Comparison of ENCODE assay signal across 18 cellular contexts in the genomic region with DNA sequence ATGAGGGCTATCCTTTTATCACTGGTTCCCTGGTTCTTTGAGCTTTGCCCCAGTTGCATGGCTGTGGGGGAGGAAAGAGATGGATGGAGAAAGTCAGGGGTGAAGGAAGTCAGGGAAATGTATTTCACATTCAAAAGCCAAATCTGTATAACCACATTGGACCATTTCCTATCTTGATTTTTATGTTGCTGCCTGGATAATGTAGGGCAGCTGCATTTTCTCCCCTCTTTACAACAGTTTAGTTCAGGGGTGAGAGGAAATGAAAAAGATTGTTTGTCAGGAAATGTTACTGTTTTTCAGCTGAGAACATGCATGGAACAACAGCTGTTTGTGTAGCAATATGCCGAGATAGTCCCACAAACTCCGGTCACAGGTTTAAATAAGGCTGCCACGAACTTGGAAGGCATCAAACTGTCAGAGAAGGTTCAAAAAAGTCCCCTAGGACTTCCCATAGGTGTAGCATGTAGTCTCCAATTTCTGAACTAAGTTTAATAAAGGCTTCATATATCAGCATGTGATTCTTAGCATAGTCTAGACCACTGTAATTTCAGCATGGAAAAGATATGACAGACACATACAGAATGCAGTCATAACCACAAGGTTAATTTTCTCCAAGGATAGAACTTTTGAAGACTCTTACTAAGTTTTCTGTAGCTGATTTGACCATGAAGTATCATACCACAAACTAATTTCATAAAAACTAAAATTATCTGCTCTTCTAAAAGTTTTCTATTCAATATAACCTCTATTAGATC.
A peak's percentile ranks its signal among the peaks of the same experiment; 100 is the strongest.
DNase-seq lines count a peak whose midpoint lies in the region; ATAC-seq, FAIRE-seq and TF ChIP-seq lines count a peak whose summit lies in the region.
"Had no signal": no experiment of that assay in that cellular context is flagged by ENCODE, and none has a peak within 500 bp of the region (broad histone marks: within the 10 kb centered on the region; RNA-seq: fewer than 3 reads in every experiment).

No MANE protein-coding gene starts in this region.

- 0 out of 2 replicates have a peak overlapping the region, but pooled peaks have one; percentile 2 for H2AFZ ChIP-seq in Loucy (ENCODE audit: low read length)
- H2AFZ ChIP-seq: parathyroid adenoma had no signal

- no peaks in the 10 kb centered on the region for H3K9me3 ChIP-seq in Loucy (ENCODE audit: insufficient read depth, low read depth, low read length)
- H3K9me3 ChIP-seq: breast epithelium, upper lobe of right lung had no signal

- peaks cover 9% of the 10 kb centered on the region for H3K4me1 ChIP-seq in Loucy (ENCODE audit: insufficient read depth, low read length, poor library complexity, severe bottlenecking)
- H3K4me1 ChIP-seq: breast epithelium, parathyroid adenoma had no signal

- no peaks in the 10 kb centered on the region for H3K4me1 Mint-ChIP-seq in activated T-cell treated with anti-CD3 and anti-CD28 coated beads, Interleukin-2, amount 50 U/mL, for 4 hours (ENCODE audit: low read depth)

- TF ChIP-seq CTCF in Loucy (conservative IDR thresholded peaks at IDR 0.05; ENCODE audit: low read length): no peak

- H3K27me3 Mint-ChIP-seq in activated T-cell treated with anti-CD3 and anti-CD28 coated beads, Interleukin-2, amount 50 U/mL, for 4 hours (ENCODE audit: low read depth): no peaks in the 10 kb centered on the region

- H3K36me3 ChIP-seq in Loucy (ENCODE audit: insufficient read depth, low read length): no peaks in the 10 kb centered on the region
- H3K36me3 ChIP-seq: breast epithelium, upper lobe of right lung had no signal

- no peaks in the 10 kb centered on the region for H3F3A ChIP-seq in Loucy (ENCODE audit: low read depth)

- DNase-seq in EL (peak; percentile 21), lung microvascular endothelial cell (ENCODE audit: low read depth in 2 of 2) (peak; percentile 87 to 97), SIG-M5 treated with dmso at 0.1 percent for 504 hours (lab: John Stamatoyannopoulos, UW; ENCODE audit: unreplicated experiment) (no peak), NCI-H526 (lab: John Stamatoyannopoulos, UW) (no peak), left lobe of liver (ENCODE audit: low spot score) (no peak)
- no peak for DNase-seq in activated T-cell treated with anti-CD3 and anti-CD28 coated beads, Interleukin-2, amount 50 U/mL, for 4 hours
- DNase-seq: activated CD8-positive, alpha-beta T cell treated with anti-CD3 and anti-CD28 coated beads, Interleukin-2, amount 10 ng/mL, durations not matched to agents 7 days and 5 days; activated effector memory CD4-positive, alpha-beta T cell treated with Interleukin-2 at 50 U/mL for 16 hours; AML-193; midbrain; NCI-H2081; SHP77 treated with DMSO at 0.1 percent for 48 hours; stimulated activated CD4-positive, alpha-beta T cell treated with anti-CD3 and anti-CD28 coated beads, Interleukin-2, amount 100 ng/mL, for 24 hours; upper lobe of right lung had no signal

- H3K4me2 ChIP-seq in Loucy (ENCODE audit: low read depth, low read length, poor library complexity, severe bottlenecking): no peak overlapping the region

- no peak overlapping the region for H3K4me3 Mint-ChIP-seq in activated T-cell treated with anti-CD3 and anti-CD28 coated beads, Interleukin-2, amount 50 U/mL, for 4 hours
- H3K4me3 Mint-ChIP-seq: activated CD8-positive, alpha-beta T cell treated with anti-CD3 and anti-CD28 coated beads, Interleukin-2, amount 10 ng/mL, durations not matched to agents 7 days and 5 days had no signal

- no peaks in the 10 kb centered on the region for H3K27me3 ChIP-seq in Loucy (ENCODE audit: insufficient read depth, low read length, poor library complexity, severe bottlenecking)
- H3K27me3 ChIP-seq: breast epithelium, upper lobe of right lung had no signal

- H3K9me2 ChIP-seq in Loucy (replicated peaks; ENCODE audit: low read depth, low read length): no peaks in the 10 kb centered on the region

- no peaks in the 10 kb centered on the region for H3K9me3 Mint-ChIP-seq in activated T-cell treated with anti-CD3 and anti-CD28 coated beads, Interleukin-2, amount 50 U/mL, for 4 hours

- H4K20me1 ChIP-seq in Loucy (ENCODE audit: insufficient read depth, low read length, poor library complexity, severe bottlenecking): no peaks in the 10 kb centered on the region

- ATAC-seq in activated T-cell treated with anti-CD3 and anti-CD28 coated beads, Interleukin-2, amount 50 U/mL, for 4 hours: no peak
- ATAC-seq in left lobe of liver: no peak
- ATAC-seq: activated CD8-positive, alpha-beta T cell treated with anti-CD3 and anti-CD28 coated beads, Interleukin-2, amount 10 ng/mL, durations not matched to agents 7 days and 5 days; upper lobe of right lung had no signal

- H3K9ac ChIP-seq in Loucy (ENCODE audit: low read depth, low read length, poor library complexity, severe bottlenecking): no peak overlapping the region
- H3K9ac ChIP-seq: parathyroid adenoma had no signal

- no peak overlapping the region for H3K4me3 ChIP-seq in Loucy (ENCODE audit: low read length, poor library complexity, severe bottlenecking)
- H3K4me3 ChIP-seq: breast epithelium, upper lobe of right lung had no signal

- H3K79me2 ChIP-seq in Loucy (ENCODE audit: insufficient read depth, low read length): no peaks in the 10 kb centered on the region
- H3K79me2 ChIP-seq: parathyroid adenoma had no signal

- FAIRE-seq in endometrium (lab: Jason Lieb, UNC): peak; percentile 95

- H3K36me3 Mint-ChIP-seq in activated T-cell treated with anti-CD3 and anti-CD28 coated beads, Interleukin-2, amount 50 U/mL, for 4 hours (ENCODE audit: insufficient read depth): no peaks in the 10 kb centered on the region

Comparison
In these comparisons a context has a peak if more than half of its experiments do, and no peak if none do; other contexts are left out.
1. DNase-seq: peak in EL (single experiment) and lung microvascular endothelial cell (2 of 2); none in activated T-cell treated with anti-CD3 and anti-CD28 coated beads, Interleukin-2, amount 50 U/mL, for 4 hours (single experiment), SIG-M5 treated with dmso at 0.1 percent for 504 hours (single experiment), NCI-H526 (0 of 2) and left lobe of liver (single experiment).